Comparison of ENCODE assay signal across 8 cellular contexts in genomic region chr12:132711169-132711843, GRCh38. TPM values are rescaled to one million over a fixed set of nuclear protein-coding genes. Genes with fewer than 3 reads are reported as not detected.
DNase-seq lines count a peak whose midpoint lies in the region; ATAC-seq and TF ChIP-seq lines count a peak whose summit lies in the region.

No MANE protein-coding gene starts in this region.

- TF ChIP-seq CTCF in AG04450 (IDR thresholded peaks at IDR 0.05; ENCODE audit: low read depth, low read length): no peak

- no peaks in the 10 kb centered on the region; the same call in 1 of the 2 replicates for H3K9me3 ChIP-seq in AG04450 (ENCODE audit: control insufficient read depth, insufficient read depth, low read length)

- DNase-seq in AG04450 (ENCODE audit: low read depth, low spot score): no peak
- DNase-seq in activated CD8-positive, alpha-beta memory T cell treated with anti-CD3 and anti-CD28 coated beads, Interleukin-2, amount 10 ng/mL, durations not matched to agents 7 days and 5 days: peak; percentile 50
- peak; percentile 23 for DNase-seq in germinal center (ENCODE audit: low spot score)
- peak; percentile 54 for DNase-seq in retina
- no peak for DNase-seq in HPDE6-E6E7 (ENCODE audit: extremely low spot score)

- H3K9me3 Mint-ChIP-seq in activated CD8-positive, alpha-beta memory T cell treated with anti-CD3 and anti-CD28 coated beads, Interleukin-2, amount 10 ng/mL, durations not matched to agents 7 days and 5 days (ENCODE audit: low read depth): no peaks in the 10 kb centered on the region

- CTCF ChIA-PET in AG04450 (lab: Charles Lee): no interaction called here
- CTCF ChIA-PET in activated CD8-positive, alpha-beta memory T cell treated with anti-CD3 and anti-CD28 coated beads, Interleukin-2, amount 10 ng/mL, durations not matched to agents 7 days and 5 days (lab: Charles Lee): interaction anchor here (1.6 kb wide), 1 partner anchor 15 kb away, joined by 5 read pairs; no protein-coding TSS in a partner anchor

- no peak overlapping the region for H3K27ac ChIP-seq in AG04450 (ENCODE audit: low read depth, low read length)

- peaks cover 20% of the 10 kb centered on the region for H3K36me3 Mint-ChIP-seq in activated CD8-positive, alpha-beta memory T cell treated with anti-CD3 and anti-CD28 coated beads, Interleukin-2, amount 10 ng/mL, durations not matched to agents 7 days and 5 days

- peak overlapping the region; percentile 70 for H3K27ac Mint-ChIP-seq in activated CD8-positive, alpha-beta memory T cell treated with anti-CD3 and anti-CD28 coated beads, Interleukin-2, amount 10 ng/mL, durations not matched to agents 7 days and 5 days

- H3K4me3 ChIP-seq in AG04450 (ENCODE audit: low read depth, low read length): peak overlapping the region; percentile 82

- H3K4me3 Mint-ChIP-seq in activated CD8-positive, alpha-beta memory T cell treated with anti-CD3 and anti-CD28 coated beads, Interleukin-2, amount 10 ng/mL, durations not matched to agents 7 days and 5 days: peak overlapping the region; percentile 80

- ATAC-seq in GM19324 (IDR thresholded peaks at IDR 0.05; ENCODE audit: low FRiP score, unreplicated experiment) (peak; percentile 12), HG03460 (IDR thresholded peaks at IDR 0.05; ENCODE audit: unreplicated experiment) (peak; percentile 18), GM19395 (IDR thresholded peaks at IDR 0.05; ENCODE audit: unreplicated experiment) (no peak)
- ATAC-seq in activated CD8-positive, alpha-beta memory T cell treated with anti-CD3 and anti-CD28 coated beads, Interleukin-2, amount 10 ng/mL, durations not matched to agents 7 days and 5 days: peak; percentile 31

- H3K4me1 Mint-ChIP-seq in activated CD8-positive, alpha-beta memory T cell treated with anti-CD3 and anti-CD28 coated beads, Interleukin-2, amount 10 ng/mL, durations not matched to agents 7 days and 5 days: peaks cover 23% of the 10 kb centered on the region

- POLR2A ChIA-PET in AG04450 (lab: Yijun Ruan, JAX): interaction anchor here (1.0 kb wide), 1 partner anchor 26 kb away, joined by 4 read pairs; no protein-coding TSS in a partner anchor

- H3K27me3 Mint-ChIP-seq in activated CD8-positive, alpha-beta memory T cell treated with anti-CD3 and anti-CD28 coated beads, Interleukin-2, amount 10 ng/mL, durations not matched to agents 7 days and 5 days: no peaks in the 10 kb centered on the region

- no peaks in the 10 kb centered on the region for H3K27me3 ChIP-seq in AG04450 (ENCODE audit: control insufficient read depth, insufficient read depth, low read length)

RNA-seq across cellular contexts. Expression of gene PGAM5, which starts 0.7 kb away (rescaled TPM):
- polyA plus RNA-seq in AG04450 (2011; rRNA removed): 8.9 and 15.1 TPM in 2 replicates
- polyA minus RNA-seq in AG04450 (2011; rRNA and poly(A)+ RNA removed): 31.7 and 48.7 TPM in 2 replicates
- 10 to 100 TPM; 59.6 to 70.1 TPM for total RNA-seq in activated CD8-positive, alpha-beta memory T cell treated with anti-CD3 and anti-CD28 coated beads, Interleukin-2, amount 10 ng/mL, durations not matched to agents 7 days and 5 days

RNA-seq across cellular contexts. Expression of gene PXMP2, which starts 23.9 kb away (rescaled TPM):
- 17.3 and 19.6 TPM in 2 replicates for polyA plus RNA-seq in AG04450 (2011; rRNA removed)
- 5.2 and 10.6 TPM in 2 replicates for polyA minus RNA-seq in AG04450 (2011; rRNA and poly(A)+ RNA removed)
- total RNA-seq in activated CD8-positive, alpha-beta memory T cell treated with anti-CD3 and anti-CD28 coated beads, Interleukin-2, amount 10 ng/mL, durations not matched to agents 7 days and 5 days: 10 to 100 TPM; 23.3 to 26.0 TPM

RNA-seq across cellular contexts. Expression of gene POLE, which starts 24.2 kb away (rescaled TPM):
- 4.1 and 6.3 TPM in 2 replicates for polyA plus RNA-seq in AG04450 (2011; rRNA removed)
- polyA minus RNA-seq in AG04450 (2011; rRNA and poly(A)+ RNA removed): 24.4 and 27.2 TPM in 2 replicates
- total RNA-seq in activated CD8-positive, alpha-beta memory T cell treated with anti-CD3 and anti-CD28 coated beads, Interleukin-2, amount 10 ng/mL, durations not matched to agents 7 days and 5 days: 100 to 1,000 TPM; 170 to 221 TPM

RNA-seq across cellular contexts. Expression of gene ANKLE2, which starts 50.3 kb away (rescaled TPM):
- polyA plus RNA-seq in AG04450 (2011; rRNA removed): 55.7 and 65.6 TPM in 2 replicates
- polyA minus RNA-seq in AG04450 (2011; rRNA and poly(A)+ RNA removed): 198 and 272 TPM in 2 replicates
- total RNA-seq in activated CD8-positive, alpha-beta memory T cell treated with anti-CD3 and anti-CD28 coated beads, Interleukin-2, amount 10 ng/mL, durations not matched to agents 7 days and 5 days: 100 to 1,000 TPM; 105 to 106 TPM

Comparison
In these comparisons a context has a peak if more than half of its experiments do, and no peak if none do; other contexts are left out.
1. DNase-seq: peak in activated CD8-positive, alpha-beta memory T cell treated with anti-CD3 and anti-CD28 coated beads, Interleukin-2, amount 10 ng/mL, durations not matched to agents 7 days and 5 days (single experiment), germinal center (single experiment) and retina (single experiment); none in AG04450 (single experiment) and HPDE6-E6E7 (single experiment).